1 cellular context compared by ENCODE assay signal in the genomic region with DNA sequence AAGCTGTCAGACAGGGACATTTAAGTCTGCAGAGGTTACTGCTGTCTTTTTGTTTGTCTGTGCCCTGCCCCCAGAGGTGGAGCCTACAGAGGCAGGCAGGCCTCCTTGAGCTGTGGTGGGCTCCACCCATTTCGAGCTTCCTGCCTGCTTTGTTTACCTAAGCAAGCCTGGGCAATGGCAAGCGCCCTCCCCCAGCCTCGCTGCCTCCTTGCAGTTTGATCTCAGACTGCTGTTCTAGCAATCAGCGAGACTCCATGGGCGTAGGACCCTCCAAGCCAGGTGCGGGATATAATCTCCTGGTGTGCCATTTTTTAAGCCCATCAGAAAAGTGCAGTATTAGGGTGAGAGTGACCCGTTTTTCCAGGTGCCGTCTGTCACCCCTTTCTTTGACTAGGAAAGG. TPM values are rescaled to one million over a fixed set of nuclear protein-coding genes. Genes with fewer than 3 reads are reported as not detected.
"Had no signal": no experiment of that assay in that cellular context is flagged by ENCODE, and none has a peak within 500 bp of the region (broad histone marks: within the 10 kb centered on the region; RNA-seq: fewer than 3 reads in every experiment).

No MANE protein-coding gene starts in this region.

RNA-seq across cellular contexts. Expression of a gene that starts 53.6 kb away (rescaled TPM):
- polyA plus RNA-seq: IgD-negative memory B cell had no signal
